ENCODE assay signal across 8 cellular contexts in the genomic region with DNA sequence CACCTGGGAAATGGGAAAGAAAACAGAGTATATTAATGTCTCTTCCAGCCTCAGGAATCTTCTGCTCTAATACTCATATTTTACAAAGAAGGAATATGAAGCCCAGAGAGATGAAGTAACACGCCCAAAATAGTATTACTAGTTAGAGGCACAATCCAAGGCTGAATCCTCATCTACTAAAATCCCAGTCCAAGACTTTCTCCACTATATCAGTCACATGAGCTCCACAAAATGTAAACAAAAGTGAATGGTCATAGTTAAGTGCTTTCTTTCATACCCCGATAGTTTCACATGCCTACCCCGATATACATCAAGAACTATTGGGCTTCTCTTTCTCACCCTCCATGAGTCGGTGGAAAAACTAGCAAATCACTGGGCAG. TPM values are rescaled to one million over a fixed set of nuclear protein-coding genes. Genes with fewer than 3 reads are reported as not detected.
DNase-seq lines count a peak whose midpoint lies in the region; ATAC-seq lines count a peak whose summit lies in the region.

No MANE protein-coding gene starts in this region.

- H3K9me3 ChIP-seq in skeletal muscle tissue (ENCODE audit: control insufficient read depth in 3 of 3, low read length in 3 of 3) = no peaks in the 10 kb centered on the region

- H3K4me3 ChIP-seq in skeletal muscle tissue (ENCODE audit: low read length in 3 of 3) = peak overlapping the region; percentile 81 to 99 (median 98)

- no peaks in the 10 kb centered on the region for H3K27me3 ChIP-seq in skeletal muscle tissue (ENCODE audit: control insufficient read depth in 3 of 3, insufficient read depth in 3 of 3, low read length in 3 of 3)

- peak; percentile 51 for DNase-seq in DMS 273 (lab: John Stamatoyannopoulos, UW; ENCODE audit: unreplicated experiment)
- no peak for DNase-seq in DMS 273 treated with DMSO at 0.1 percent for 48 hours (lab: John Stamatoyannopoulos, UW)
- no peak for DNase-seq in activated CD4-positive, alpha-beta memory T cell treated with anti-CD3 and anti-CD28 coated beads for 36 hours
- DNase-seq in left ventricle myocardium superior = no peak
- no peak for DNase-seq in CD1c-positive myeloid dendritic cell (ENCODE audit: extremely low spot score)
- DNase-seq in NCI-H446 treated with DMSO at 0.1 percent for 48 hours (lab: John Stamatoyannopoulos, UW) = no peak
- no peak for DNase-seq in activated CD4-positive, CD25-positive, alpha-beta regulatory T cell (lab: John Stamatoyannopoulos, UW)

- peaks cover 9% of the 10 kb centered on the region for H3K36me3 Mint-ChIP-seq in activated CD4-positive, alpha-beta memory T cell treated with anti-CD3 and anti-CD28 coated beads for 36 hours

- peak overlapping the region; percentile 90 for H3K27ac ChIP-seq in skeletal muscle tissue (ENCODE audit: low read depth, low read length)

- H3K36me3 ChIP-seq in skeletal muscle tissue (ENCODE audit: control insufficient read depth in 3 of 3, insufficient read depth in 3 of 3, low read length in 3 of 3) = peaks cover 5 to 8% (median 7%) of the 10 kb centered on the region in 3 donors

- H3K4me3 Mint-ChIP-seq in activated CD4-positive, alpha-beta memory T cell treated with anti-CD3 and anti-CD28 coated beads for 36 hours = peak overlapping the region; percentile 90

- CTCF ChIA-PET in activated CD4-positive, alpha-beta memory T cell treated with anti-CD3 and anti-CD28 coated beads for 36 hours (lab: Charles Lee) = no interaction called here

- peaks cover 14 to 16% (median 15%) of the 10 kb centered on the region in 3 donors for H3K4me1 ChIP-seq in skeletal muscle tissue (ENCODE audit: control insufficient read depth in 3 of 3, insufficient read depth in 3 of 3, low read length in 3 of 3)

- H3K27me3 Mint-ChIP-seq in activated CD4-positive, alpha-beta memory T cell treated with anti-CD3 and anti-CD28 coated beads for 36 hours = no peaks in the 10 kb centered on the region

- H3K9ac ChIP-seq in skeletal muscle tissue (ENCODE audit: low read depth in 1 of 3, low read length in 3 of 3) = peak overlapping the region; percentile 85 to 95 (median 93)

- ATAC-seq in left ventricle myocardium superior = peak; percentile 31

- H3K27ac Mint-ChIP-seq in activated CD4-positive, alpha-beta memory T cell treated with anti-CD3 and anti-CD28 coated beads for 36 hours = peak overlapping the region; percentile 92

- H3K4me1 Mint-ChIP-seq in activated CD4-positive, alpha-beta memory T cell treated with anti-CD3 and anti-CD28 coated beads for 36 hours (ENCODE audit: low read depth) = peaks cover 20% of the 10 kb centered on the region

- intact Hi-C loops in activated CD4-positive, alpha-beta memory T cell treated with anti-CD3 and anti-CD28 coated beads for 36 hours (cut with micrococcal nuclease) = loop anchor here (1.0 to 2.0 kb wide), 2 partner anchors 137 to 182 kb away; no protein-coding TSS in a partner anchor
- intact Hi-C loops in left ventricle myocardium superior (cut with micrococcal nuclease) = loop anchor here (5.0 kb wide), 1 partner anchor 135 kb away; no protein-coding TSS in a partner anchor

- POLR2A ChIA-PET in activated CD4-positive, alpha-beta memory T cell treated with anti-CD3 and anti-CD28 coated beads for 36 hours (lab: Charles Lee) = interaction anchor here (1.3 kb wide), 1 partner anchor 63 kb away, joined by 3 read pairs; the partner anchor contains the start of gene BRIP1

- no peaks in the 10 kb centered on the region for H3K9me3 Mint-ChIP-seq in activated CD4-positive, alpha-beta memory T cell treated with anti-CD3 and anti-CD28 coated beads for 36 hours

RNA-seq across cellular contexts. Expression of gene INTS2, which starts 1.0 kb away (rescaled TPM):
- 10 to 100 TPM; 23.0 to 27.4 TPM for total RNA-seq in activated CD4-positive, alpha-beta memory T cell treated with anti-CD3 and anti-CD28 coated beads for 36 hours
- total RNA-seq in left ventricle myocardium superior = 8.4 TPM
- total RNA-seq in skeletal muscle tissue = 14.1 TPM
